In the genomic region with DNA sequence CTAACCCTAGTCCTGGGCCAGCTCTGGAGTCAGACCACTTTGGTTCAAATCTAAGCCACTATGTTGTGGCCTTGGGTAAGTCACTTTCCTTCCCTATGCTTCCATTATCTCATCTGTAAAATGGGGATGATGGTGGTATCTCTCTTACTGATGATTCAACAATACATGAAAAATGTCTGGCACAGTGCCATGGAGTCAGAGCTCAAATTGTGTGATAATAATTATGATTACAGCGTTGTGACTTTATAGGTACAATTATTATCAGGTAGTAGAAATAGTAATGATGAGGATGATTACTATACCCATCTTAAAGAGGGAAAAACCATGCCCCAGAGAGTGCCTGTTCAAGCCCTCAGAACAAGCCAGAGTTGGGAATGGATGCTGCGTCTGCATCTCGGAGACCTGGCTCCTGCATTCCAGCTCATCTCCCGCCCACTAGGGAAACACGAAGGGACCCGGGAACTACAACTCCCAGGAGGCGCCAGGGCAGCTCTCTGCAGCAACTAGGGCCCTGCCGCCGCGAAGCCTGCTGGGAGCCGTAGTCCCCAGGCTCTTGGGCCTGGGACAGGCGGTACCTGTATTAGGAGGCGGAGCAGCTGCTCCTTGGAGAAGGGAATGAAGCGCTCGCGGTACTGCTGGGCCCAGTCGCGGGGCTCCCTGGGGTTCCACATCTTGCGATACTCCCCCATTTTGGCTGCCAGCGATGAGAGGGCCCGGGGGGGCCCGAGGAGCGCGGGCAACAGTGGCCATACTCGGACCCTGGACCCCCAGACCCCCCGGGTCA, we compare ENCODE assay signal across 8 cellular contexts. TPM values are rescaled to one million over a fixed set of nuclear protein-coding genes. Genes with fewer than 3 reads are reported as not detected.
DNase-seq lines count a peak whose midpoint lies in the region; ATAC-seq and TF ChIP-seq lines count a peak whose summit lies in the region.

No MANE protein-coding gene starts in this region.

- H3K27ac Mint-ChIP-seq in immature natural killer cell: peak overlapping the region; percentile 81 to 94 (median 86)

- peak overlapping the region; percentile 88 to 94 (median 90) for H3K4me3 Mint-ChIP-seq in immature natural killer cell

- DNase-seq in AG04449 (ENCODE audit: low read depth, low spot score) (peak; percentile 55), NCI-H226 (peak; percentile 99), immature natural killer cell (peak; percentile 79 to 82 (median 81)), smooth muscle cell of the brain vasculature (ENCODE audit: low read depth, low spot score) (peak; percentile 88)
- DNase-seq in activated CD4-positive, CD25-positive, alpha-beta regulatory T cell treated with anti-CD3 and anti-CD28 coated beads, Interleukin-2, amount 50 U/mL, for 16 hours (ENCODE audit: low read depth, low spot score): peak; percentile 74
- peak; percentile 85 for DNase-seq in central memory CD4-positive, alpha-beta T cell

- peaks cover 12 to 18% of the 10 kb centered on the region in 2 donors for H3K4me1 Mint-ChIP-seq in immature natural killer cell

- TF ChIP-seq CTCF in AG04449 (IDR thresholded peaks at IDR 0.05; ENCODE audit: insufficient read depth, low read length, missing control alignments): no peak

- POLR2A ChIA-PET in AG04449 (lab: Yijun Ruan, JAX): interaction anchor here (0.7 to 1.5 kb wide), 3 partner anchors 15 to 256 kb away, joined by 3 to 4 read pairs (median 3); a partner anchor contains a TSS

- CTCF ChIA-PET in AG04449 (lab: Yijun Ruan, JAX): interaction anchor here (0.6 to 3.7 kb wide), 8 partner anchors 8 to 227 kb away, joined by 3 to 19 read pairs (median 4); a partner anchor contains a TSS

- peak overlapping the region; percentile 81 for H3K4me3 ChIP-seq in AG04449 (ENCODE audit: low read depth, low read length)

- H3K27me3 Mint-ChIP-seq in immature natural killer cell (ENCODE audit: low read depth in 3 of 3): peaks cover 5 to 9% (median 8%) of the 10 kb centered on the region in 3 donors

- H3K9me3 Mint-ChIP-seq in immature natural killer cell: no peaks in the 10 kb centered on the region

- H3K36me3 Mint-ChIP-seq in immature natural killer cell: peaks cover 0 to 6% (median 0%) of the 10 kb centered on the region in 3 donors

- peak; percentile 36 for ATAC-seq in GM18870 (IDR thresholded peaks at IDR 0.05; ENCODE audit: unreplicated experiment)
- ATAC-seq in HG03175 (IDR thresholded peaks at IDR 0.05; ENCODE audit: unreplicated experiment): peak; percentile 47

RNA-seq across cellular contexts. Expression of a gene that starts 0.8 kb away (rescaled TPM):
- polyA plus RNA-seq in immature natural killer cell: 1 to 10 TPM; 2.8 to 6.3 (median 3.1) TPM

RNA-seq across cellular contexts. Expression of a gene that starts 1.3 kb away (rescaled TPM):
- not detected for polyA plus RNA-seq in immature natural killer cell

RNA-seq across cellular contexts. Expression of a gene that starts 28.4 kb away (rescaled TPM):
- 10 to 100 TPM; 14.8 to 30.5 (median 20.2) TPM for polyA plus RNA-seq in immature natural killer cell

RNA-seq across cellular contexts. Expression of a gene that starts 30.6 kb away (rescaled TPM):
- polyA plus RNA-seq in immature natural killer cell: not detected

RNA-seq across cellular contexts. Expression of a gene that starts 37.6 kb away (rescaled TPM):
- polyA plus RNA-seq in immature natural killer cell: 1,000 to 10,000 TPM in 2 of 3 donors, 100 to 1,000 TPM in 1; 994 to 1,311 (median 1,000) TPM

Comparison
In these comparisons a context has a peak if more than half of its experiments do, and no peak if none do; other contexts are left out.
1. Peak in every context shown above with its lines: DNase-seq, ATAC-seq and H3K4me3 ChIP-seq.